In the genomic region with DNA sequence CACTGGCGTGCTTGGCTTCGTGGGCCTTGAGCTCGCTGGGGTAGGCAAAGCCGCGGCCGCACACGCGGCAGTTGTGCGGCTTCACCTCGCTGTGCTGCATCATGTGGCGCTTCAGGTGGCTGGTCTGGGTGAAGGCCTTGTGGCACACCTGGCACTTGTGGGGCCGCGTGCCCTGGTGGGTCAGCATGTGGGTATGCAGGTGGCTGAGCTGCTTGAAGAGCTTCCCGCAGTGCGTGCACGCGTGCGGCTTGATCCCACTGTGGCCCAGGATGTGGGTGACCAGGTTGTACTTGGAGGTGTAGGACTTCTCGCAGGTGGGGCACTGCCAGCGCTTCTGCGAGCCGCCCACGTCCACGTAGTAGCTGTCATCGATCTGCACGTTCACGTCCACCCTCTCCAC, we compare ENCODE assay signal across 28 cellular contexts. TPM values are rescaled to one million over a fixed set of nuclear protein-coding genes. Genes with fewer than 3 reads are reported as not detected.
"Had no signal": no experiment of that assay in that cellular context is flagged by ENCODE, and none has a peak within 500 bp of the region (broad histone marks: within the 10 kb centered on the region; RNA-seq: fewer than 3 reads in every experiment).

No MANE protein-coding gene starts in this region.

- H3K4me3 ChIP-seq: heart right ventricle, hepatocyte, lower lobe of right lung, psoas muscle, skin epidermis, stomach, thyroid gland, transverse colon, upper lobe of left lung had no signal

- H3K27me3 Mint-ChIP-seq: naive B cell; stimulated activated naive B cell treated with anti-CD40 and anti-IgM and Interleukin-4, amounts not matched to agents 10 μg/mL and 1 μg/mL and 100 μg/mL, for 72 hours had no signal

- H3K27ac Mint-ChIP-seq: mesothelial cell of epicardium; natural killer cell; nephron progenitor cell; stimulated activated naive B cell treated with anti-CD40 and anti-IgM and Interleukin-4, amounts not matched to agents 10 μg/mL and 1 μg/mL and 100 μg/mL, for 72 hours had no signal

- H3K9ac ChIP-seq: parathyroid adenoma had no signal

- H3K27ac ChIP-seq: hepatocyte, lower lobe of right lung, parathyroid adenoma, psoas muscle, skin epidermis, stomach, testis, transverse colon, upper lobe of left lung had no signal

- H3K4me3 Mint-ChIP-seq: mesothelial cell of epicardium; naive B cell; natural killer cell; nephron progenitor cell; stimulated activated naive B cell treated with anti-CD40 and anti-IgM and Interleukin-4, amounts not matched to agents 10 μg/mL and 1 μg/mL and 100 μg/mL, for 72 hours had no signal

- DNase-seq: heart right ventricle; islet precursor cell; lower lobe of right lung; mammary epithelial cell; mesendoderm; naive B cell; natural killer cell; nephron progenitor cell; nucleus accumbens; psoas muscle; stimulated activated CD4-positive, alpha-beta T cell treated with anti-CD3 and anti-CD28 coated beads, Interleukin-12 subunit alpha, Interleukin-12 subunit beta, amount 100 ng/mL, for 4 hours; stimulated activated CD4-positive, alpha-beta T cell treated with anti-CD3 and anti-CD28 coated beads, Interleukin-15, amount 100 ng/mL, for 24 hours; stimulated activated CD4-positive, alpha-beta T cell treated with anti-CD3 and anti-CD28 coated beads, Interleukin-2, amount 100 ng/mL, for 24 hours; stimulated activated CD4-positive, alpha-beta T cell treated with anti-CD3 and anti-CD28 coated beads, Interleukin-4, amount 100 ng/mL, for 1 hour; stimulated activated naive B cell treated with anti-CD40 and anti-IgM and Interleukin-4, amounts not matched to agents 10 μg/mL and 1 μg/mL and 100 μg/mL, for 72 hours; stimulated activated naive CD8-positive, alpha-beta T cell treated with anti-CD3 and anti-CD28 coated beads, Interleukin-15, Interleukin-2, amounts not matched to agents 100 U/mL and 50 U/mL, for 24 hours; stomach; testis; thyroid gland; transverse colon had no signal

- ATAC-seq: left lobe of liver; lower lobe of right lung; natural killer cell; psoas muscle; sciatic nerve; stimulated activated naive B cell treated with anti-CD40 and anti-IgM and Interleukin-4, amounts not matched to agents 10 μg/mL and 1 μg/mL and 100 μg/mL, for 72 hours; stimulated activated naive CD8-positive, alpha-beta T cell treated with anti-CD3 and anti-CD28 coated beads, Interleukin-15, Interleukin-2, amounts not matched to agents 100 U/mL and 50 U/mL, for 24 hours had no signal

- H3K27me3 ChIP-seq: heart right ventricle, hepatocyte, stomach, testis, thyroid gland, transverse colon, upper lobe of left lung had no signal

- H3K9me3 Mint-ChIP-seq: mesothelial cell of epicardium; naive B cell; natural killer cell; stimulated activated naive B cell treated with anti-CD40 and anti-IgM and Interleukin-4, amounts not matched to agents 10 μg/mL and 1 μg/mL and 100 μg/mL, for 72 hours had no signal

- H3K4me2 ChIP-seq: hepatocyte had no signal

- H3K4me1 Mint-ChIP-seq: natural killer cell had no signal

- H3K4me1 ChIP-seq: parathyroid adenoma had no signal

- H3K36me3 ChIP-seq: lower lobe of right lung, stomach, thyroid gland, transverse colon had no signal

- H3K9me3 ChIP-seq: heart right ventricle, lower lobe of right lung, psoas muscle, stomach, testis, thyroid gland, transverse colon, upper lobe of left lung had no signal

- H2AFZ ChIP-seq: hepatocyte, parathyroid adenoma had no signal

- H3K36me3 Mint-ChIP-seq: mesothelial cell of epicardium; naive B cell; natural killer cell; stimulated activated naive B cell treated with anti-CD40 and anti-IgM and Interleukin-4, amounts not matched to agents 10 μg/mL and 1 μg/mL and 100 μg/mL, for 72 hours had no signal

RNA-seq across cellular contexts. Expression of a gene that starts 46.8 kb away (rescaled TPM):
- total RNA-seq: mammary epithelial cell, mesothelial cell of epicardium, osteocyte had no signal
- polyA plus RNA-seq: hepatocyte, mammary epithelial cell had no signal
